Comparison of ENCODE assay signal across 8 cellular contexts in genomic region chr1:827221-828063, GRCh38.
DNase-seq lines count a peak whose midpoint lies in the region; FAIRE-seq lines count a peak whose summit lies in the region.
"Not testable (repeated sequence)": the region's sequence is repeated elsewhere in the genome, so short reads cannot be mapped to it uniquely, and the experiment has no call there.

No MANE protein-coding gene starts in this region.

- H3K4ac ChIP-seq in neuronal stem cell (ENCODE audit: low read length): not testable (repeated sequence)

- peak overlapping the region; percentile 91 for H2AFZ ChIP-seq in neuronal stem cell (ENCODE audit: low read length)

- peak overlapping the region; percentile 60 for H3K9ac ChIP-seq in neuronal stem cell (ENCODE audit: low read depth, low read length, poor library complexity)

- not testable (repeated sequence) for H3K79me1 ChIP-seq in neuronal stem cell (ENCODE audit: low read depth, low read length)

- H3K23ac ChIP-seq in neuronal stem cell (ENCODE audit: low read depth, low read length, poor library complexity): not testable (repeated sequence)

- peak overlapping the region; percentile 64 for H3K27ac ChIP-seq in neuronal stem cell (replicated peaks; ENCODE audit: low read length)

- H4K8ac ChIP-seq in neuronal stem cell (ENCODE audit: low read depth, low read length): not testable (repeated sequence)

- H2AK5ac ChIP-seq in neuronal stem cell (ENCODE audit: low read depth, low read length): not testable (repeated sequence)

- peak overlapping the region; percentile 77 for H3K4me3 ChIP-seq in MG63
- H3K4me3 ChIP-seq in neuronal stem cell (ENCODE audit: low read length in 2 of 2): peak overlapping the region; percentile 76 to 90

- not testable (repeated sequence) for H3K4me1 ChIP-seq in neuronal stem cell (ENCODE audit: control insufficient read depth in 2 of 2, insufficient read depth in 1 of 2, low read depth in 1 of 2, low read length in 2 of 2)

- DNase-seq in GF-D8 (lab: John Stamatoyannopoulos, UW): peak; percentile 62
- DNase-seq in HCEC 1CT: peak; percentile 78
- peak; percentile 92 for DNase-seq in MG63
- DNase-seq in SIG-M5 treated with dmso at 0.1 percent for 504 hours (lab: John Stamatoyannopoulos, UW; ENCODE audit: unreplicated experiment): peak; percentile 73
- DNase-seq in activated gamma-delta T cell treated with anti-CD3 and anti-CD28 coated beads, Interleukin-2, amount 50 U/mL, for 16 hours (ENCODE audit: low read depth): peak; percentile 95
- peak; percentile 73 to 76 for DNase-seq in frontal cortex (ENCODE audit: low spot score in 2 of 2)
- peak; percentile 81 for DNase-seq in neuronal stem cell (ENCODE audit: low spot score)
- peak; percentile 81 for DNase-seq in stromal cell of bone marrow (ENCODE audit: low read depth)

- no CpG with 5 or more reads among the region's 105 CpGs for WGBS in neuronal stem cell (ENCODE audit: extremely low coverage in 2 of 2, insufficient read length in 2 of 2, insufficient replicate concordance in 1 of 2), 2 donors

- not testable (repeated sequence) for H3K36me3 ChIP-seq in MG63; neuronal stem cell (replicated peaks in 1 of 2; ENCODE audit: control insufficient read depth in 2 of 2, insufficient read depth in 2 of 2, low read length in 2 of 2)

- H3K27me3 ChIP-seq in MG63; neuronal stem cell (ENCODE audit: control insufficient read depth in 3 of 3, insufficient read depth in 3 of 3, low read depth in 1 of 3, low read length in 3 of 3): not testable (repeated sequence)

- peak overlapping the region; percentile 80 for H3K18ac ChIP-seq in neuronal stem cell (ENCODE audit: low read length)

- peak overlapping the region; percentile 56 for H3K14ac ChIP-seq in neuronal stem cell (ENCODE audit: low read length)

- not testable (repeated sequence) for H2BK15ac ChIP-seq in neuronal stem cell (ENCODE audit: low read length)

- not testable (repeated sequence) for H2BK120ac ChIP-seq in neuronal stem cell (ENCODE audit: low read depth, low read length)

- H2BK12ac ChIP-seq in neuronal stem cell (ENCODE audit: low read length): not testable (repeated sequence)

- H3K4me2 ChIP-seq in neuronal stem cell (ENCODE audit: insufficient read depth, low read length, poor library complexity, severe bottlenecking): peak overlapping the region; percentile 33

- not testable (repeated sequence) for H4K91ac ChIP-seq in neuronal stem cell (ENCODE audit: low read depth, low read length, poor library complexity)

- not testable (repeated sequence) for H2BK5ac ChIP-seq in neuronal stem cell (ENCODE audit: low read length)

- not testable (repeated sequence) for H3K9me3 ChIP-seq in MG63; neuronal stem cell (replicated peaks in 1 of 2; ENCODE audit: control insufficient read depth in 2 of 2, insufficient read depth in 1 of 2, low read depth in 1 of 2, low read length in 2 of 2)

- not testable (repeated sequence) for FAIRE-seq in frontal cortex (lab: Jason Lieb, UNC)

Comparison
In these comparisons a context has a peak if more than half of its experiments do, and no peak if none do; other contexts are left out.
1. Peak in every context shown above with its lines: DNase-seq, H3K4me3 ChIP-seq and H3K27ac ChIP-seq.